27 cellular contexts compared by ENCODE assay signal in the genomic region with DNA sequence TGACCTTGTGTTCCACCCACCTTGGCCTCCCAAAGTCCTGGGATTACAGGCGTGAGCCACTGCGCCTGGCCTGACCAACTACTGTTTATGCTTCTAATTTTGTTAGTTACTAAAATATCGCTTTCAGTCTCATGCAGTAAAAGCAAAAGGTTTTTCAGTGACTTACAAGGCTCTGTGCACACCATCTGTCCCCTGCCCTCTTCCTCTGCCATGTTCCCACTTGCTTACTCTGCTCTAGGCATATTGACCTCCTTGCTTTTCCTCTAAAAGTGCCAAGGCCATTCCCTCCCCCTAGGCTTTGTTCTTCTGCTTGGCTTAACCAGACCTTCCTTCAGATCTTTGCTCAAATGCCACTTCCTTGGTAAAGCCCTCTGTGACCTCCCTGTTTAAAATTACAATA.
"Had no signal": no experiment of that assay in that cellular context is flagged by ENCODE, and none has a peak within 500 bp of the region (broad histone marks: within the 10 kb centered on the region; RNA-seq: fewer than 3 reads in every experiment).

No MANE protein-coding gene starts in this region.

- H3K9me3 ChIP-seq: heart left ventricle, left ventricle myocardium inferior, pancreas, prostate gland, right lobe of liver, stomach, testis, thyroid gland, transverse colon, upper lobe of left lung, vagina had no signal

- H3K27me3 ChIP-seq: pancreas, right lobe of liver, stomach, testis, thyroid gland, upper lobe of left lung, vagina had no signal

- DNase-seq: heart left ventricle; hypothalamus; immature natural killer cell; kidney; left colon; left ventricle myocardium inferior; naive B cell; natural killer cell; nucleus accumbens; pancreas; right lobe of liver; stimulated activated CD4-positive, alpha-beta T cell treated with anti-CD3 and anti-CD28 coated beads, Interleukin-1b, Interleukin-23, amount 100 ng/mL, for 48 hours; stimulated activated CD4-positive, alpha-beta T cell treated with anti-CD3 and anti-CD28 coated beads, Interleukin-2, amount 100 ng/mL, for 48 hours; stimulated activated CD4-positive, alpha-beta T cell treated with anti-CD3 and anti-CD28 coated beads, Interleukin-4, amount 100 ng/mL, for 4 hours; stimulated activated naive B cell treated with anti-CD40 and anti-IgM and Interleukin-4, amounts not matched to agents 10 μg/mL and 1 μg/mL and 100 μg/mL, for 72 hours; stimulated activated naive CD8-positive, alpha-beta T cell treated with anti-CD3 and anti-CD28 coated beads, Interleukin-15, Interleukin-2, amounts not matched to agents 100 U/mL and 50 U/mL, for 24 hours; stomach; testis; thyroid gland; transverse colon; upper lobe of left lung had no signal

- H3K4me3 ChIP-seq: heart left ventricle, left ventricle myocardium inferior, lung, pancreas, prostate gland, right lobe of liver, smooth muscle cell, stomach, testis, thyroid gland, transverse colon, upper lobe of left lung, vagina had no signal

- H3K36me3 ChIP-seq: heart left ventricle, left ventricle myocardium inferior, pancreas, prostate gland, right lobe of liver, stomach, thyroid gland, transverse colon, upper lobe of left lung, vagina had no signal

- H3K4me1 Mint-ChIP-seq: immature natural killer cell; memory B cell; naive B cell; natural killer cell; stimulated activated naive B cell treated with anti-CD40 and anti-IgM and Interleukin-4, amounts not matched to agents 10 μg/mL and 1 μg/mL and 100 μg/mL, for 72 hours had no signal

- H3K36me3 Mint-ChIP-seq: immature natural killer cell, memory B cell, naive B cell, natural killer cell had no signal

- H3K4me1 ChIP-seq: heart left ventricle, left ventricle myocardium inferior, pancreas, prostate gland, right lobe of liver, stomach, testis, thyroid gland, transverse colon, upper lobe of left lung, vagina had no signal

- H3K4me2 ChIP-seq: smooth muscle cell had no signal

- H3K27ac ChIP-seq: heart left ventricle, left ventricle myocardium inferior, pancreas, prostate gland, right lobe of liver, stomach, testis, thyroid gland, transverse colon, upper lobe of left lung, vagina had no signal

- H3K27ac Mint-ChIP-seq: memory B cell; naive B cell; natural killer cell; stimulated activated naive B cell treated with anti-CD40 and anti-IgM and Interleukin-4, amounts not matched to agents 10 μg/mL and 1 μg/mL and 100 μg/mL, for 72 hours had no signal

- H3K4me3 Mint-ChIP-seq: immature natural killer cell; memory B cell; naive B cell; natural killer cell; neural crest cell; stimulated activated naive B cell treated with anti-CD40 and anti-IgM and Interleukin-4, amounts not matched to agents 10 μg/mL and 1 μg/mL and 100 μg/mL, for 72 hours had no signal
